Comparison of ENCODE assay signal across 8 cellular contexts in the genomic region with DNA sequence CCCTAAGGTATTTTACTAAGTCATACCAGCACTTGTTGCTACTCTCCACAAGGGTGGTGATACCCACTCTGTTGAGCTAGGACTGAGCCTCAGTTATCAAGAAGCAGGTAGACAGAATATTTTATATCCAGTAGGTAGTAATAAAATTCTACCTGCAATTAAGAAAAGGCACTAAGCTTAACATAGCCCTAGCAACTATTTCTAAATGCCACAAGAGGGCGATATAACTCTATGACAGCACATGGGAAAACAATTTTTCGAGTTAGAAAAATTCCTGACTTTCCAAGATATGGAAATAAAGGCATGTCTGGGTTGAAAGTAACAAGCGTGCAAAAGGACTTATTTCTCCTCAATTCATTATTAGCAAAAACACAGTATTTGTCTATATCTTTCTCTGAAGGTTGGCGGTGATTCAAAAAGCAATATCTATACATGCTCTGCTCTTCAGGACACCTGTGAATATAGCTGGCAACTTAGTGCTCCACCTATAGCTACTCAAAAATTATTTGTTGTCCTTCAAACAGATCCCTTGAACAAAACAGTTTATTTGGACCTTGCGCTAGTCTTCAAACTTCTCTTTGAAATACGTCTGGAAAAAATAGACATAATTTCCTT. TPM values are rescaled to one million over a fixed set of nuclear protein-coding genes. Genes with fewer than 3 reads are reported as not detected.
DNase-seq lines count a peak whose midpoint lies in the region; ATAC-seq and TF ChIP-seq lines count a peak whose summit lies in the region.

No MANE protein-coding gene starts in this region.

- no peaks in the 10 kb centered on the region for H3K36me3 ChIP-seq in heart left ventricle

- H3K27ac ChIP-seq in heart left ventricle = no peak overlapping the region
- no peak overlapping the region for H3K27ac ChIP-seq in coronary artery

- no peak for DNase-seq in heart left ventricle
- no peak for DNase-seq in cardiac septum (ENCODE audit: low spot score)
- peak; percentile 22 for DNase-seq in NCI-H2227 treated with DMSO at 0.1 percent for 48 hours (lab: John Stamatoyannopoulos, UW)
- no peak for DNase-seq in coronary artery (ENCODE audit: low spot score)
- DNase-seq in middle frontal gyrus (ENCODE audit: extremely low spot score, low spot score) = peak; percentile 48
- DNase-seq in central memory CD4-positive, alpha-beta T cell = no peak
- no peak for DNase-seq in activated CD4-positive, CD25-positive, alpha-beta regulatory T cell (lab: John Stamatoyannopoulos, UW)

- 39 to 43% (median 41%) methylated on average over 6 of the region's 6 CpGs for WGBS in heart left ventricle, 4 donors

- peaks cover 0 to 2% (median 0%) of the 10 kb centered on the region in 12 donors for H3K9me3 ChIP-seq in heart left ventricle

- intact Hi-C loops in heart left ventricle (cut with DNase I) = loop anchor here (2.0 to 10.0 kb wide), 6 partner anchors 109 to 454 kb away; no protein-coding TSS in a partner anchor
- intact Hi-C loops in cardiac septum (cut with DNase I) = no loop called here

- H3K27me3 ChIP-seq in heart left ventricle = no peaks in the 10 kb centered on the region

- H3K4me1 ChIP-seq in heart left ventricle = no peaks in the 10 kb centered on the region

- H3K4me3 ChIP-seq in heart left ventricle (no peak overlapping the region), coronary artery (no peak overlapping the region)

- no peak for TF ChIP-seq POLR2A in heart left ventricle (IDR thresholded peaks at IDR 0.05)

- ATAC-seq in heart left ventricle = peak in 1 of 4 donors; percentile 36
- ATAC-seq in GM18517 (IDR thresholded peaks at IDR 0.05; ENCODE audit: unreplicated experiment) = no peak

- TF ChIP-seq CTCF in heart left ventricle (IDR thresholded peaks at IDR 0.05) = peak; percentile 71 to 90 (median 78)
- peak; percentile 68 for TF ChIP-seq CTCF in coronary artery (IDR thresholded peaks at IDR 0.05)

RNA-seq across cellular contexts. Expression of gene CCDC169, which starts 14.7 kb away (rescaled TPM):
- 1 to 10 TPM in 7 of 9 donors, under 1 TPM in 2; 0.20 to 5.7 (median 1.4) TPM for total RNA-seq in heart left ventricle
- polyA plus RNA-seq in heart left ventricle = under 1 TPM; 0.30 to 0.65 TPM
- total RNA-seq in cardiac septum = 2.2 TPM

Comparison
In these comparisons a context has a peak if more than half of its experiments do, and no peak if none do; other contexts are left out.
1. DNase-seq: peak in NCI-H2227 treated with DMSO at 0.1 percent for 48 hours (single experiment) and middle frontal gyrus (single experiment); none in heart left ventricle (0 of 5), cardiac septum (single experiment), coronary artery (single experiment), central memory CD4-positive, alpha-beta T cell (single experiment) and activated CD4-positive, CD25-positive, alpha-beta regulatory T cell (0 of 4).